In the genomic region with DNA sequence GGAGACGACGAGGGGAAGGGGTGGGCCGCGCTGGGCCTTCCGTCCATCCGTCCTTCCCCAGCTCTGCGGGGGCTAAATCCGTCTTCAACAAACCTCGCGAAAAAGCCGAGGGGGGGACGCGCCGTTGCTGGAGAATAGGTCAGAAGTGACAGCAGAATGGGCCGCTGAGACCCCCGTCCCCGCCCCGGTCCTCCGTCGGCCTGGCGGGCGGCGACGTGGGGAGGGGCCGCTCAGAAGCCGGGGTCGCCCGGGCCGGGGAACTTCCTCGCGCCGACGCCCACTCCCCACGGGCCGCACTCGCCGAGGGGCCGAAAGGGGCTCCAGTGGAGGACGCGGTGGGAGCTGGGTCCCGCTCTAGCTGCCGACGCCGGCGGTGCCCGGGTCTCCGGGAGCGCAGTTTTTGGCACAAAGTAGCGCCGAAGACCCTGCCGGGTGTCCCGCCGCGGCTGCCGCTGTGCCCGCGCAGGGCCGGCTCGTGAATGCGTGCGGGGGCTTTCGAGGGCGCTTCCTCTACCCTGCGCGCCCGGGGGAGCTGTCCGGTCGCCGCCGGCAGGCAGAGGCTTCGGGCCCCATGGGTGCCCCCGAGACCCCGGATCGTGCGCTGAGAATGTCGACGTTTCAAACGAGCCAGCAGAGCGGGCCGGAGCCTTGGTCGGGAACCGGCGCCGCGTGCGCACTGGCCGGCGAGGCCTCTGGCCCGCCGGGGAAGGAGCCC, we compare ENCODE assay signal across 10 cellular contexts. TPM values are rescaled to one million over a fixed set of nuclear protein-coding genes. Genes with fewer than 3 reads are reported as not detected.
DNase-seq lines count a peak whose midpoint lies in the region; ATAC-seq and TF ChIP-seq lines count a peak whose summit lies in the region.
"Had no signal": no experiment of that assay in that cellular context is flagged by ENCODE, and none has a peak within 500 bp of the region (broad histone marks: within the 10 kb centered on the region; RNA-seq: fewer than 3 reads in every experiment).

No MANE protein-coding gene starts in this region.

- no peaks in the 10 kb centered on the region for H3F3A ChIP-seq in neural cell (ENCODE audit: insufficient read depth, low read length, poor library complexity, severe bottlenecking)

- TF ChIP-seq CTCF in heart left ventricle (IDR thresholded peaks at IDR 0.05): no peak
- no peak for TF ChIP-seq CTCF in fibroblast of mammary gland (conservative IDR thresholded peaks at IDR 0.05; ENCODE audit: control insufficient read depth, insufficient read depth, low read depth, low read length)
- TF ChIP-seq CTCF in neural cell (IDR thresholded peaks at IDR 0.05; ENCODE audit: poor library complexity, severe bottlenecking): no peak
- no peak for TF ChIP-seq CTCF in vagina (IDR thresholded peaks at IDR 0.05)

- TF ChIP-seq RAD21 in neural cell (conservative IDR thresholded peaks at IDR 0.05): no peak

- no peaks in the 10 kb centered on the region for H3K9me3 ChIP-seq in heart left ventricle
- H3K9me3 ChIP-seq in neural cell (ENCODE audit: low read length): no peaks in the 10 kb centered on the region
- H3K9me3 ChIP-seq in vagina: no peaks in the 10 kb centered on the region

- ATAC-seq in heart left ventricle (no peak), Right ventricle myocardium inferior (no peak), HG03565 (IDR thresholded peaks at IDR 0.05; ENCODE audit: unreplicated experiment) (no peak)
- ATAC-seq: activated CD4-positive, CD25-positive, alpha-beta regulatory T cell treated with anti-CD3 and anti-CD28 coated beads, Interleukin-2, amount 50 U/mL, for 24 hours had no signal

- no peak overlapping the region for H2AFZ ChIP-seq in neural cell (ENCODE audit: low read depth, low read length)

- H3K9me2 ChIP-seq in neural cell (ENCODE audit: insufficient read depth, low read length): no peaks in the 10 kb centered on the region

- peaks cover 0 to 3% (median 0%) of the 10 kb centered on the region in 9 donors for H3K36me3 ChIP-seq in heart left ventricle
- no peaks in the 10 kb centered on the region for H3K36me3 ChIP-seq in neural cell (ENCODE audit: insufficient read depth, low read length)
- no peaks in the 10 kb centered on the region for H3K36me3 ChIP-seq in vagina

- H3K79me2 ChIP-seq in neural cell (replicated peaks; ENCODE audit: insufficient read depth, low read length): peaks cover 91% of the 10 kb centered on the region

- no peak for TF ChIP-seq EP300 in neural cell (conservative IDR thresholded peaks at IDR 0.05; ENCODE audit: poor library complexity, severe bottlenecking)

- peak in 2 of 5 donors; percentile 31 to 67 for DNase-seq in heart left ventricle
- no peak for DNase-seq in Right ventricle myocardium inferior (ENCODE audit: missing footprints)
- peak; percentile 21 for DNase-seq in fibroblast of mammary gland (ENCODE audit: low read depth)
- DNase-seq in vagina (ENCODE audit: extremely low spot score in 2 of 2): no peak
- no peak for DNase-seq in stimulated activated CD4-positive, alpha-beta T cell treated with anti-CD3 and anti-CD28 coated beads, Interleukin-2, amount 100 ng/mL, for 24 hours
- no peak for DNase-seq in inferior parietal cortex (ENCODE audit: extremely low spot score)
- DNase-seq: CD4-positive, alpha-beta memory T cell had no signal

- H3K27me3 ChIP-seq in heart left ventricle (peaks cover 0 to 35% (median 0%) of the 10 kb centered on the region in 9 donors), neural cell (ENCODE audit: insufficient read depth, low read depth, low read length) (no peaks in the 10 kb centered on the region), vagina (no peaks in the 10 kb centered on the region)

- 25 to 33% (median 28%) methylated on average over 35 to 90 of the region's 90 CpGs for WGBS in heart left ventricle, 4 donors

- peaks cover 6 to 64% (median 43%) of the 10 kb centered on the region in 12 donors for H3K4me1 ChIP-seq in heart left ventricle
- peaks cover 76% of the 10 kb centered on the region for H3K4me1 ChIP-seq in vagina

- H3K4me3 ChIP-seq in heart left ventricle (peak overlapping the region; percentile 33 to 93 (median 82)), fibroblast of mammary gland (ENCODE audit: control insufficient read depth, low read depth, low read length) (peak overlapping the region; percentile 39), neural cell (ENCODE audit: low read length) (peak overlapping the region; percentile 69), vagina (peak overlapping the region; percentile 74 to 78)

- peak overlapping the region; percentile 94 to 99 (median 97) for H3K27ac ChIP-seq in heart left ventricle
- H3K27ac ChIP-seq in neural cell (ENCODE audit: low read length): peak overlapping the region; percentile 93
- peak overlapping the region; percentile 97 for H3K27ac ChIP-seq in vagina

- peaks cover 16% of the 10 kb centered on the region for H4K20me1 ChIP-seq in neural cell (ENCODE audit: insufficient read depth)

- no peak for TF ChIP-seq POLR2A in heart left ventricle (IDR thresholded peaks at IDR 0.05)
- no peak for TF ChIP-seq POLR2A in vagina (IDR thresholded peaks at IDR 0.05)

- intact Hi-C loops in heart left ventricle (cut with DNase I) (loop anchor here in 1 of 10 donors (1.0 kb wide), 1 partner anchor 32 kb away; no protein-coding TSS in a partner anchor), Right ventricle myocardium inferior (cut with DNase I) (no loop called here), vagina (cut with DNase I) (no loop called here)

- peak overlapping the region; percentile 99 for H3K9ac ChIP-seq in neural cell (ENCODE audit: low read length)

- H3K4me2 ChIP-seq in neural cell (ENCODE audit: low read length): peak overlapping the region; percentile 100

TF ChIP-seq in neural cell, 6 proteins besides CTCF, POLR2A, EP300 and RAD21:
- TF ChIP-seq, protein P1, sequence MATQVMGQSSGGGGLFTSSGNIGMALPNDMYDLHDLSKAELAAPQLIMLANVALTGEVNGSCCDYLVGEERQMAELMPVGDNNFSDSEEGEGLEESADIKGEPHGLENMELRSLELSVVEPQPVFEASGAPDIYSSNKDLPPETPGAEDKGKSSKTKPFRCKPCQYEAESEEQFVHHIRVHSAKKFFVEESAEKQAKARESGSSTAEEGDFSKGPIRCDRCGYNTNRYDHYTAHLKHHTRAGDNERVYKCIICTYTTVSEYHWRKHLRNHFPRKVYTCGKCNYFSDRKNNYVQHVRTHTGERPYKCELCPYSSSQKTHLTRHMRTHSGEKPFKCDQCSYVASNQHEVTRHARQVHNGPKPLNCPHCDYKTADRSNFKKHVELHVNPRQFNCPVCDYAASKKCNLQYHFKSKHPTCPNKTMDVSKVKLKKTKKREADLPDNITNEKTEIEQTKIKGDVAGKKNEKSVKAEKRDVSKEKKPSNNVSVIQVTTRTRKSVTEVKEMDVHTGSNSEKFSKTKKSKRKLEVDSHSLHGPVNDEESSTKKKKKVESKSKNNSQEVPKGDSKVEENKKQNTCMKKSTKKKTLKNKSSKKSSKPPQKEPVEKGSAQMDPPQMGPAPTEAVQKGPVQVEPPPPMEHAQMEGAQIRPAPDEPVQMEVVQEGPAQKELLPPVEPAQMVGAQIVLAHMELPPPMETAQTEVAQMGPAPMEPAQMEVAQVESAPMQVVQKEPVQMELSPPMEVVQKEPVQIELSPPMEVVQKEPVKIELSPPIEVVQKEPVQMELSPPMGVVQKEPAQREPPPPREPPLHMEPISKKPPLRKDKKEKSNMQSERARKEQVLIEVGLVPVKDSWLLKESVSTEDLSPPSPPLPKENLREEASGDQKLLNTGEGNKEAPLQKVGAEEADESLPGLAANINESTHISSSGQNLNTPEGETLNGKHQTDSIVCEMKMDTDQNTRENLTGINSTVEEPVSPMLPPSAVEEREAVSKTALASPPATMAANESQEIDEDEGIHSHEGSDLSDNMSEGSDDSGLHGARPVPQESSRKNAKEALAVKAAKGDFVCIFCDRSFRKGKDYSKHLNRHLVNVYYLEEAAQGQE (IDR thresholded peaks at IDR 0.05; ENCODE audit: borderline replicate concordance): no peak
- TF ChIP-seq TAF1 (IDR thresholded peaks at IDR 0.05; ENCODE audit: low read depth): no peak
- no peak for TF ChIP-seq MXI1 (conservative IDR thresholded peaks at IDR 0.05; ENCODE audit: poor library complexity, severe bottlenecking)
- TF ChIP-seq EZH2 (IDR thresholded peaks at IDR 0.05; ENCODE audit: borderline replicate concordance, insufficient read depth, low read length, poor library complexity, severe bottlenecking): no peak
- TF ChIP-seq POLR2AphosphoS5 (IDR thresholded peaks at IDR 0.05): no peak
- no peak for TF ChIP-seq SMC3 (conservative IDR thresholded peaks at IDR 0.05; ENCODE audit: poor library complexity)

RNA-seq across cellular contexts. Expression of a gene that starts 46.4 kb away (rescaled TPM):
- total RNA-seq in heart left ventricle (10 to 100 TPM; 27.4 to 67.7 (median 43.1) TPM), Right ventricle myocardium inferior (44.6 TPM), vagina (67.5 TPM)
- polyA plus RNA-seq in heart left ventricle (10 to 100 TPM; 48.0 to 63.3 TPM), neural cell (37.4 and 46.0 TPM in 2 replicates)
- polyA minus RNA-seq in neural cell: 39.6 and 45.8 TPM in 2 replicates

RNA-seq across cellular contexts. Expression of a gene that starts 53.8 kb away (rescaled TPM):
- total RNA-seq in heart left ventricle (10 to 100 TPM in 3 of 9 donors, 1 to 10 TPM in 6; 6.0 to 19.6 (median 9.3) TPM), Right ventricle myocardium inferior (9.9 TPM), vagina (9.1 TPM)
- polyA plus RNA-seq in heart left ventricle (1 to 10 TPM; 7.6 to 8.5 TPM), neural cell (12.4 and 14.2 TPM in 2 replicates)
- 20.7 and 24.9 TPM in 2 replicates for polyA minus RNA-seq in neural cell
- total RNA-seq: CD4-positive, alpha-beta memory T cell had no signal
- polyA plus RNA-seq: CD4-positive, alpha-beta memory T cell had no signal
